ENCODE assay signal across 27 cellular contexts in the genomic region with DNA sequence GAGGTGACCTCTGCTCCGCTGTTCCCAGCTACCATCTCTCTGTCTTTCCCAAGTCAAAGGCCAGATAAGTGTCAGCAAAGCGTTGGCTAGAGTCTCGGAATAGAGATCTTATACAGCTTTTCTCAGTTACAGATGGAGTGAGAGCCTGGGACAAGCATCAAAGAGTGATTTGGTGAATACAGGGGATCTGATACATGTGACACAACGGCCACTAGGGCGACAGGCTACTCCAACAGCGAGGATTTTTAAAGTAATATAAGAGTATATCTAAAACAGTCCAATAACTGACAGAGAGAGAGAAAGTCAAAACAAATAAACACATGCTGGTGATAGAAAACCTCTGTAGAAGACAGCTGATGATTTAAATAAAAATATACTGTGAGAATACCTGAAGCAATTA.
"Had no signal": no experiment of that assay in that cellular context is flagged by ENCODE, and none has a peak within 500 bp of the region (broad histone marks: within the 10 kb centered on the region; RNA-seq: fewer than 3 reads in every experiment).

No MANE protein-coding gene starts in this region.

- H3K4me1 ChIP-seq: adrenal gland, breast epithelium had no signal

- H3K9me3 Mint-ChIP-seq: activated naive CD8-positive, alpha-beta T cell treated with anti-CD3 and anti-CD28 coated beads, Interleukin-2, amount 10 ng/mL, durations not matched to agents 7 days and 5 days had no signal

- ATAC-seq: activated CD8-positive, alpha-beta T cell treated with anti-CD3 and anti-CD28 coated beads, Interleukin-2, amount 10 ng/mL, durations not matched to agents 7 days and 5 days; T-helper 17 cell had no signal

- H3K4me3 ChIP-seq: adrenal gland, breast epithelium had no signal

- H3K4me1 Mint-ChIP-seq: activated naive CD8-positive, alpha-beta T cell treated with anti-CD3 and anti-CD28 coated beads, Interleukin-2, amount 10 ng/mL, durations not matched to agents 7 days and 5 days; T-helper 17 cell had no signal

- H3K27me3 ChIP-seq: adrenal gland, breast epithelium had no signal

- FAIRE-seq: TTC549 had no signal

- H3K9me3 ChIP-seq: adrenal gland, breast epithelium had no signal

- H3K36me3 Mint-ChIP-seq: activated naive CD8-positive, alpha-beta T cell treated with anti-CD3 and anti-CD28 coated beads, Interleukin-2, amount 10 ng/mL, durations not matched to agents 7 days and 5 days had no signal

- H3K27ac ChIP-seq: adrenal gland, breast epithelium had no signal

- H3K36me3 ChIP-seq: adrenal gland, breast epithelium had no signal

- DNase-seq: activated CD4-positive, alpha-beta T cell treated with anti-CD3 and anti-CD28 coated beads for 48 hours; activated CD4-positive, alpha-beta T cell treated with anti-CD3 and anti-CD28 coated beads, Interleukin-2, amount 50 U/mL, for 4 hours; activated CD4-positive, CD25-positive, alpha-beta regulatory T cell treated with anti-CD3 and anti-CD28 coated beads, Interleukin-2, amount 50 U/mL, for 72 hours; activated CD8-positive, alpha-beta memory T cell treated with anti-CD3 and anti-CD28 coated beads, Interleukin-2, amount 50 U/mL, for 48 hours; activated CD8-positive, alpha-beta T cell treated with anti-CD3 and anti-CD28 coated beads, Interleukin-2, amount 10 ng/mL, durations not matched to agents 7 days and 5 days; activated naive CD4-positive, alpha-beta T cell treated with anti-CD3 and anti-CD28 coated beads, Interleukin-2, amount 50 U/mL, for 16 hours; activated naive CD8-positive, alpha-beta T cell treated with anti-CD3 and anti-CD28 coated beads, Interleukin-2, amount 10 ng/mL, durations not matched to agents 7 days and 5 days; activated T-cell treated with anti-CD3 and anti-CD28 coated beads, Interleukin-2, amount 50 U/mL, for 1 hour; adrenal gland; anterior cingulate cortex; caudate nucleus; Kasumi-1; NCI-H1048; NCI-H146; NCI-H187 treated with DMSO at 0.1 percent for 48 hours; NCI-H2081 treated with DMSO at 0.1 percent for 48 hours; NCI-H2171; NCI-H2227 treated with DMSO at 0.1 percent for 48 hours; NCI-H446 treated with DMSO at 0.1 percent for 48 hours; NCI-H524 treated with DMSO at 0.1 percent for 48 hours; NCI-H748 treated with DMSO at 0.1 percent for 48 hours; NK-92 treated with Interleukin-12 subunit alpha and Interleukin-12 subunit beta, amount 100 ng/mL, for 24 hours; SIG-M5; T-helper 17 cell; T-helper 9 cell had no signal

- H3K27ac Mint-ChIP-seq: activated CD8-positive, alpha-beta T cell treated with anti-CD3 and anti-CD28 coated beads, Interleukin-2, amount 10 ng/mL, durations not matched to agents 7 days and 5 days; activated naive CD8-positive, alpha-beta T cell treated with anti-CD3 and anti-CD28 coated beads, Interleukin-2, amount 10 ng/mL, durations not matched to agents 7 days and 5 days; T-helper 17 cell had no signal

- H3K4me3 Mint-ChIP-seq: activated CD8-positive, alpha-beta T cell treated with anti-CD3 and anti-CD28 coated beads, Interleukin-2, amount 10 ng/mL, durations not matched to agents 7 days and 5 days; activated naive CD8-positive, alpha-beta T cell treated with anti-CD3 and anti-CD28 coated beads, Interleukin-2, amount 10 ng/mL, durations not matched to agents 7 days and 5 days; T-helper 17 cell had no signal

- H3K27me3 Mint-ChIP-seq: activated naive CD8-positive, alpha-beta T cell treated with anti-CD3 and anti-CD28 coated beads, Interleukin-2, amount 10 ng/mL, durations not matched to agents 7 days and 5 days; T-helper 17 cell had no signal
